In the genomic region with DNA sequence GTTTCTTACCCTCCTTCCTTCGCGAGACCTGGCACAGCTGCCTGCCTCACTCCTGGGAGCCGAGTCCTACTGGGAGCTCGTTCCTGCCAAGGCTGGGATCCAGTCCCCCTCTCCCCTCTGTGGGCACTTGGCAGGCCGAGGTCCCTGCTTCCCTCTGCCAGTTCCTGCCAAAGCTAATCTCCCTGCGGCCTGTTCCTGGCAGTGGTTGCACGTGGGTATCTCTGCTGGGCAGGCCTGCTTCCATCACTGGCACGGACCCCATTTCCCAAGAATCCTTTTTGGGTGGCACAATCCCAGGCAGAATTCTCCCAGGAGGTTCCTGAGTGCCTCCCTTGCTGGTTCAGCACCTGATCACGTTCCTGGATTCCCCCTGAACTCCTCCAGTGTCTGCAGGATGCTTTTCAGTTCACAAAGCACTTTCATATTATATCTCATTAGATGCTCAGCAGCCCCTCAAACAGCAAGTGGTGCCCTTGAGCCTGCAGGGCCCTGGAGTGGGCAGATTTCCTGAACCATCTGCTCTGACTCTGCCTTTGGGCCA, we compare ENCODE assay signal across 20 cellular contexts.
A peak's percentile ranks its signal among the peaks of the same experiment; 100 is the strongest.
DNase-seq lines count a peak whose midpoint lies in the region; ATAC-seq and TF ChIP-seq lines count a peak whose summit lies in the region.
"Had no signal": no experiment of that assay in that cellular context is flagged by ENCODE, and none has a peak within 500 bp of the region (broad histone marks: within the 10 kb centered on the region; RNA-seq: fewer than 3 reads in every experiment).

No MANE protein-coding gene starts in this region.

- DNase-seq in NCI-H446 (lab: John Stamatoyannopoulos, UW) (peak; percentile 47 to 81), cerebellar nuclear complex (lab: John Stamatoyannopoulos, UW) (peak; percentile 46 to 88), hippocampal formation (lab: John Stamatoyannopoulos, UW) (peak; percentile 10 to 35), sigmoid colon (peak; percentile 76), mesendoderm (no peak), SKM-1 treated with dmso at 0.1 percent for 144 hours (lab: John Stamatoyannopoulos, UW; ENCODE audit: unreplicated experiment) (no peak)
- DNase-seq in activated CD8-positive, alpha-beta memory T cell treated with anti-CD3 and anti-CD28 coated beads, Interleukin-2, amount 50 U/mL, for 4 hours = no peak
- DNase-seq: activated naive CD8-positive, alpha-beta T cell treated with anti-CD3 and anti-CD28 coated beads, Interleukin-2, amount 50 U/mL, for 24 hours; central memory CD4-positive, alpha-beta T cell; effector memory CD4-positive, alpha-beta T cell; KG1; NCI-H1048; NCI-H2081 treated with DMSO at 0.1 percent for 48 hours; NCI-H510A treated with DMSO at 0.1 percent for 48 hours; small intestine; stimulated activated CD4-positive, alpha-beta T cell treated with anti-CD3 and anti-CD28 coated beads, Interleukin-4, amount 100 ng/mL, for 4 hours; T-helper 2 cell had no signal

- H3K4ac ChIP-seq in mesendoderm (ENCODE audit: low read depth, low read length) = no peak overlapping the region

- no peak overlapping the region for H3K18ac ChIP-seq in mesendoderm (ENCODE audit: low read length)

- no peak overlapping the region for H3K4me2 ChIP-seq in mesendoderm (ENCODE audit: low read length)

- TF ChIP-seq EP300 in sigmoid colon (IDR thresholded peaks at IDR 0.05) = no peak

- H3K4me3 ChIP-seq in sigmoid colon (no peak overlapping the region), mesendoderm (ENCODE audit: low read length) (no peak overlapping the region)

- no peak overlapping the region for H2BK5ac ChIP-seq in mesendoderm (ENCODE audit: low read length)

- no peaks in the 10 kb centered on the region for H3K79me2 ChIP-seq in mesendoderm (ENCODE audit: control insufficient read depth, insufficient read depth, low read length)

- no peak overlapping the region for H3K23ac ChIP-seq in mesendoderm (ENCODE audit: low read length)

- H4K5ac ChIP-seq in mesendoderm (ENCODE audit: low read length) = no peak overlapping the region

- H3K36me3 ChIP-seq in sigmoid colon (no peaks in the 10 kb centered on the region), mesendoderm (ENCODE audit: control insufficient read depth, insufficient read depth, low read length) (no peaks in the 10 kb centered on the region)

- TF ChIP-seq POLR2A in sigmoid colon (IDR thresholded peaks at IDR 0.05) = no peak

- H3K27ac ChIP-seq in sigmoid colon (peak overlapping the region in 3 of 4 donors; percentile 7 to 67 (median 53)), mesendoderm (ENCODE audit: low read depth, low read length) (no peak overlapping the region)

- H3K4me1 ChIP-seq in sigmoid colon (peaks cover 0 to 19% (median 10%) of the 10 kb centered on the region in 4 donors), mesendoderm (ENCODE audit: control insufficient read depth, low read depth, low read length) (no peaks in the 10 kb centered on the region)

- H3K27me3 ChIP-seq in sigmoid colon = no peaks in the 10 kb centered on the region
- H3K27me3 ChIP-seq in mesendoderm (ENCODE audit: insufficient read depth, low read length, poor library complexity) = no peaks in the 10 kb centered on the region

- TF ChIP-seq CTCF in sigmoid colon (IDR thresholded peaks at IDR 0.05) = no peak

- H2BK120ac ChIP-seq in mesendoderm (ENCODE audit: low read depth, low read length) = no peak overlapping the region

- no peak overlapping the region for H2BK15ac ChIP-seq in mesendoderm (replicated peaks; ENCODE audit: low read depth)

- H3K9ac ChIP-seq in mesendoderm (ENCODE audit: low read length) = no peak overlapping the region

- intact Hi-C loops in sigmoid colon (cut with DNase I) = no loop called here

- no peak overlapping the region for H3K56ac ChIP-seq in mesendoderm (ENCODE audit: low read length)

- no peak for ATAC-seq in HG03432 (IDR thresholded peaks at IDR 0.05; ENCODE audit: unreplicated experiment)
- ATAC-seq: activated naive CD8-positive, alpha-beta T cell treated with anti-CD3 and anti-CD28 coated beads, Interleukin-2, amount 50 U/mL, for 24 hours; HCT116; WTC11 had no signal

- WGBS in sigmoid colon, 2 donors = 83 to 88% methylated on average over 9 of the region's 9 CpGs
- no CpG with 5 or more reads among the region's 9 CpGs for WGBS in mesendoderm (ENCODE audit: extremely low coverage, insufficient coverage, low lambda C conversion rate)

- no peaks in the 10 kb centered on the region for H3K9me3 ChIP-seq in sigmoid colon

- H3K79me1 ChIP-seq in mesendoderm (ENCODE audit: low read length) = no peaks in the 10 kb centered on the region

- H4K8ac ChIP-seq in mesendoderm (ENCODE audit: low read depth, low read length) = no peak overlapping the region

- no peak overlapping the region for H2AK5ac ChIP-seq in mesendoderm (ENCODE audit: low read length)

Comparison
In these comparisons a context has a peak if more than half of its experiments do, and no peak if none do; other contexts are left out.
1. DNase-seq: peak in NCI-H446 (2 of 2), cerebellar nuclear complex (2 of 2), hippocampal formation (2 of 2) and sigmoid colon (single experiment); none in mesendoderm (single experiment), SKM-1 treated with dmso at 0.1 percent for 144 hours (single experiment) and activated CD8-positive, alpha-beta memory T cell treated with anti-CD3 and anti-CD28 coated beads, Interleukin-2, amount 50 U/mL, for 4 hours (single experiment).